19 cellular contexts compared by ENCODE assay signal in genomic region chr16:74991268-74991592, GRCh38. TPM values are rescaled to one million over a fixed set of nuclear protein-coding genes. Genes with fewer than 3 reads are reported as not detected.
DNase-seq lines count a peak whose midpoint lies in the region; ATAC-seq and TF ChIP-seq lines count a peak whose summit lies in the region.
"Had no signal": no experiment of that assay in that cellular context is flagged by ENCODE, and none has a peak within 500 bp of the region (broad histone marks: within the 10 kb centered on the region; RNA-seq: fewer than 3 reads in every experiment).

No MANE protein-coding gene starts in this region.

- H3K4me3 ChIP-seq in adrenal gland = no peak overlapping the region
- peak overlapping the region; percentile 21; the same call in 1 of the 2 replicates for H3K4me3 ChIP-seq in iPS-20b (ENCODE audit: low read length)
- no peak overlapping the region for H3K4me3 ChIP-seq in effector memory CD4-positive, alpha-beta T cell (ENCODE audit: insufficient read depth, low read depth, low read length, poor library complexity, severe bottlenecking)

- H3K36me3 Mint-ChIP-seq in neural crest cell (ENCODE audit: low read depth) = no peaks in the 10 kb centered on the region
- H3K36me3 Mint-ChIP-seq in type B pancreatic cell = no peaks in the 10 kb centered on the region
- H3K36me3 Mint-ChIP-seq: CD4-positive, CD25-positive, alpha-beta regulatory T cell had no signal

- peak overlapping the region; percentile 37; the same call in 1 of the 2 replicates for H3K9ac ChIP-seq in iPS-20b (ENCODE audit: low read depth, low read length)

- peak overlapping the region; percentile 15 for H3K4me3 Mint-ChIP-seq in neural crest cell
- H3K4me3 Mint-ChIP-seq in type B pancreatic cell = no peak overlapping the region
- H3K4me3 Mint-ChIP-seq: B cell; CD4-positive, CD25-positive, alpha-beta regulatory T cell; HFFc6 had no signal

- H3K36me3 ChIP-seq in adrenal gland (replicated peaks in 1 of 2) (no peaks in the 10 kb centered on the region), iPS-20b (ENCODE audit: insufficient read depth, low read depth, low read length) (no peaks in the 10 kb centered on the region)
- no peaks in the 10 kb centered on the region for H3K36me3 ChIP-seq in effector memory CD4-positive, alpha-beta T cell (ENCODE audit: control insufficient read depth, insufficient read depth, low read length)

- no peaks in the 10 kb centered on the region for H3K9me3 Mint-ChIP-seq in neural crest cell
- no peaks in the 10 kb centered on the region for H3K9me3 Mint-ChIP-seq in type B pancreatic cell
- H3K9me3 Mint-ChIP-seq: CD4-positive, CD25-positive, alpha-beta regulatory T cell; HFFc6 had no signal

- intact Hi-C loops in adrenal gland (cut with DNase I) (no loop called here), left colon (cut with DNase I, micrococcal nuclease) (no loop called here)

- no peaks in the 10 kb centered on the region for H3K27me3 Mint-ChIP-seq in neural crest cell (ENCODE audit: low read depth)
- H3K27me3 Mint-ChIP-seq in type B pancreatic cell = no peaks in the 10 kb centered on the region

- H3K4me1 ChIP-seq in adrenal gland (replicated peaks in 1 of 2) (peaks cover 8 to 14% of the 10 kb centered on the region in 2 donors), iPS-20b (ENCODE audit: insufficient read depth, low read length) (peaks cover 14% of the 10 kb centered on the region)
- no peaks in the 10 kb centered on the region for H3K4me1 ChIP-seq in effector memory CD4-positive, alpha-beta T cell (ENCODE audit: control insufficient read depth, insufficient read depth, low read length, poor library complexity, severe bottlenecking)

- H3K27me3 ChIP-seq in adrenal gland (no peaks in the 10 kb centered on the region), iPS-20b (ENCODE audit: insufficient read depth, low read length) (no peaks in the 10 kb centered on the region)
- no peaks in the 10 kb centered on the region for H3K27me3 ChIP-seq in effector memory CD4-positive, alpha-beta T cell (replicated peaks; ENCODE audit: control insufficient read depth, insufficient read depth, low read length, poor library complexity, severe bottlenecking)

- no peaks in the 10 kb centered on the region for H3K9me3 ChIP-seq in adrenal gland (replicated peaks in 1 of 3)
- H3K9me3 ChIP-seq in iPS-20b (ENCODE audit: insufficient read depth, low read depth, low read length) = no peaks in the 10 kb centered on the region
- H3K9me3 ChIP-seq in effector memory CD4-positive, alpha-beta T cell (ENCODE audit: control insufficient read depth, low read length) = no peaks in the 10 kb centered on the region

- no peak for ATAC-seq in left colon
- ATAC-seq in HG02610 (IDR thresholded peaks at IDR 0.05; ENCODE audit: unreplicated experiment) = no peak

- no peak overlapping the region for H3K27ac Mint-ChIP-seq in neural crest cell (ENCODE audit: unreplicated experiment)
- H3K27ac Mint-ChIP-seq in type B pancreatic cell = peak overlapping the region; percentile 76
- H3K27ac Mint-ChIP-seq: B cell; CD4-positive, CD25-positive, alpha-beta regulatory T cell; HFFc6 had no signal

- H3K27ac ChIP-seq in adrenal gland (peak overlapping the region in 3 of 5 donors; percentile 80 to 89 (median 83)), iPS-20b (ENCODE audit: low read length) (no peak overlapping the region)
- no peak overlapping the region for H3K27ac ChIP-seq in effector memory CD4-positive, alpha-beta T cell (ENCODE audit: insufficient read depth, low read length, poor library complexity, severe bottlenecking)
- H3K27ac ChIP-seq: HL-60 had no signal

- H3K4me1 Mint-ChIP-seq in neural crest cell (peaks cover 10% of the 10 kb centered on the region), type B pancreatic cell (ENCODE audit: unreplicated experiment) (peaks cover 9% of the 10 kb centered on the region)
- H3K4me1 Mint-ChIP-seq: B cell; CD4-positive, CD25-positive, alpha-beta regulatory T cell had no signal

- WGBS in adrenal gland, 4 donors = 79 to 89% (median 85%) methylated on average over 5 of the region's 5 CpGs

- DNase-seq in adrenal gland = no peak
- DNase-seq in neural crest cell (ENCODE audit: low read depth, low spot score) = no peak
- no peak for DNase-seq in type B pancreatic cell (ENCODE audit: extremely low spot score, unreplicated experiment)
- DNase-seq in effector memory CD4-positive, alpha-beta T cell = no peak
- no peak for DNase-seq in left colon
- DNase-seq: CD4-positive, CD25-positive, alpha-beta regulatory T cell; DMS53; HFFc6; KBM-7; MV-4-11; NCI-H1417; NCI-H1930; NCI-H69; NK-92 treated with Interleukin-12 subunit alpha and Interleukin-12 subunit beta, amount 100 ng/mL, for 24 hours; SIG-M5 had no signal

- TF ChIP-seq CTCF in adrenal gland (IDR thresholded peaks at IDR 0.05) (no peak), neural crest cell (conservative IDR thresholded peaks at IDR 0.05) (no peak), type B pancreatic cell (conservative IDR thresholded peaks at IDR 0.05) (no peak)

- TF ChIP-seq POLR2A in adrenal gland (IDR thresholded peaks at IDR 0.05) = no peak

RNA-seq across cellular contexts. Expression of gene WDR59, which starts 6.3 kb away (rescaled TPM):
- total RNA-seq in adrenal gland (100 to 1,000 TPM in 1 of 8 donors, 10 to 100 TPM in 7; 21.5 to 130 (median 72.2) TPM), neural crest cell (85.3 and 87.6 TPM in 2 replicates), type B pancreatic cell (ENCODE audit: low replicate concordance) (85.9 and 88.9 TPM in 2 replicates), left colon (10 to 100 TPM; 50.9 to 58.1 TPM)
- 10 to 100 TPM; 56.7 to 71.1 (median 57.0) TPM for polyA plus RNA-seq in adrenal gland

RNA-seq across cellular contexts. Expression of gene ZNRF1, which starts 7.6 kb away (rescaled TPM):
- total RNA-seq in adrenal gland (10 to 100 TPM; 22.8 to 29.2 (median 27.7) TPM), neural crest cell (48.4 and 54.8 TPM in 2 replicates), type B pancreatic cell (ENCODE audit: low replicate concordance) (38.4 and 49.2 TPM in 2 replicates), left colon (10 to 100 TPM; 36.4 to 38.2 TPM)
- 10 to 100 TPM in 2 of 3 donors, 1 to 10 TPM in 1; 9.9 to 20.7 (median 13.6) TPM for polyA plus RNA-seq in adrenal gland

Comparison
In these comparisons a context has a peak if more than half of its experiments do, and no peak if none do; other contexts are left out.
1. H3K27ac ChIP-seq: peak in adrenal gland (3 of 5); none in iPS-20b (single experiment) and effector memory CD4-positive, alpha-beta T cell (single experiment).